ENCODE assay signal across 17 cellular contexts in genomic region chrX:145484740-145485139, GRCh38.
A peak's percentile ranks its signal among the peaks of the same experiment; 100 is the strongest.
DNase-seq lines count a peak whose midpoint lies in the region; ATAC-seq, FAIRE-seq and TF ChIP-seq lines count a peak whose summit lies in the region.
"Had no signal": no experiment of that assay in that cellular context is flagged by ENCODE, and none has a peak within 500 bp of the region (broad histone marks: within the 10 kb centered on the region; RNA-seq: fewer than 3 reads in every experiment).

No MANE protein-coding gene starts in this region.

- no peaks in the 10 kb centered on the region for H3K27me3 ChIP-seq in astrocyte (ENCODE audit: insufficient read depth, low read length)
- no peaks in the 10 kb centered on the region for H3K27me3 ChIP-seq in upper lobe of right lung

- H3K9me3 Mint-ChIP-seq in astrocyte (ENCODE audit: unreplicated experiment): peaks cover 2% of the 10 kb centered on the region

- CTCF ChIA-PET in RWPE1 (lab: Yijun Ruan, JAX): no interaction called here

- H3K9ac ChIP-seq in astrocyte (ENCODE audit: low read length): no peak overlapping the region
- H3K9ac ChIP-seq: GM23248 had no signal

- H3K4me1 ChIP-seq in astrocyte (ENCODE audit: insufficient read depth, low read length) (no peaks in the 10 kb centered on the region), upper lobe of right lung (no peaks in the 10 kb centered on the region)
- H3K4me1 ChIP-seq: Caco-2 had no signal

- intact Hi-C loops in upper lobe of right lung (cut with DNase I): no loop called here

- H3K27ac Mint-ChIP-seq in astrocyte (ENCODE audit: unreplicated experiment): no peak overlapping the region
- H3K27ac Mint-ChIP-seq: CD4-positive, alpha-beta memory T cell had no signal

- POLR2A ChIA-PET in RWPE1 (lab: Yijun Ruan, JAX; ENCODE audit: low non-redundant PET): interaction anchor here (0.6 kb wide), 1 partner anchor 514 kb away, joined by 5 read pairs; no protein-coding TSS in a partner anchor

- H3K36me3 ChIP-seq in astrocyte (ENCODE audit: insufficient read depth, low read length) (no peaks in the 10 kb centered on the region), upper lobe of right lung (no peaks in the 10 kb centered on the region)

- H3K4me1 Mint-ChIP-seq in astrocyte (ENCODE audit: low read depth, unreplicated experiment): no peaks in the 10 kb centered on the region
- H3K4me1 Mint-ChIP-seq: CD4-positive, alpha-beta memory T cell had no signal

- H3K27ac ChIP-seq in RWPE1 (no peak overlapping the region), astrocyte (ENCODE audit: low read depth, low read length) (no peak overlapping the region), epithelial cell of prostate (peak overlapping the region; percentile 43), upper lobe of right lung (no peak overlapping the region)
- H3K27ac ChIP-seq: GM23248 had no signal

- no peaks in the 10 kb centered on the region for H3K36me3 Mint-ChIP-seq in astrocyte (ENCODE audit: low read depth, unreplicated experiment)
- H3K36me3 Mint-ChIP-seq: CD4-positive, alpha-beta memory T cell had no signal

- FAIRE-seq in astrocyte (lab: Jason Lieb, UNC): peak; percentile 87
- FAIRE-seq: G401.6, GM19239, H1 had no signal

- DNase-seq in RWPE1 (ENCODE audit: low spot score) (peak; percentile 11), astrocyte (ENCODE audit: low read depth) (no peak), epithelial cell of prostate (ENCODE audit: low read depth, low spot score) (no peak), occipital lobe (lab: John Stamatoyannopoulos, UW) (no peak), upper lobe of right lung (no peak), NAMALWA (ENCODE audit: low spot score) (no peak)
- DNase-seq: C1 segment of cervical spinal cord; Caco-2; CD4-positive, alpha-beta memory T cell; DMS153; DND-41; GM23248; H7; HCEC 1CT had no signal

- TF ChIP-seq CTCF in RWPE1 (conservative IDR thresholded peaks at IDR 0.05; ENCODE audit: low read depth): no peak
- no peak for TF ChIP-seq CTCF in astrocyte (IDR thresholded peaks at IDR 0.05; ENCODE audit: insufficient read depth, low read depth, low read length)
- TF ChIP-seq CTCF in upper lobe of right lung (IDR thresholded peaks at IDR 0.05): no peak

- H3K4me3 Mint-ChIP-seq in astrocyte (ENCODE audit: unreplicated experiment): no peak overlapping the region
- H3K4me3 Mint-ChIP-seq: CD4-positive, alpha-beta memory T cell had no signal

- no peaks in the 10 kb centered on the region for H3K27me3 Mint-ChIP-seq in astrocyte (ENCODE audit: low read depth, unreplicated experiment)
- H3K27me3 Mint-ChIP-seq: CD4-positive, alpha-beta memory T cell had no signal

- no peak for ATAC-seq in upper lobe of right lung

- H3K4me3 ChIP-seq in astrocyte (ENCODE audit: insufficient read depth, low read depth, low read length) (no peak overlapping the region), upper lobe of right lung (no peak overlapping the region)
- H3K4me3 ChIP-seq: GM23248 had no signal

- H2AFZ ChIP-seq in astrocyte (ENCODE audit: low read depth, low read length): no peak overlapping the region
- H2AFZ ChIP-seq: GM23248 had no signal

- H3K9me3 ChIP-seq in astrocyte (ENCODE audit: insufficient read depth, low read depth, low read length): no peaks in the 10 kb centered on the region
- H3K9me3 ChIP-seq in upper lobe of right lung: no peaks in the 10 kb centered on the region
- H3K9me3 ChIP-seq: Caco-2 had no signal

- no peak overlapping the region for H3K4me2 ChIP-seq in astrocyte (ENCODE audit: low read length)

- no peaks in the 10 kb centered on the region for H3K79me2 ChIP-seq in astrocyte (ENCODE audit: insufficient read depth, low read length)

- no peaks in the 10 kb centered on the region for H4K20me1 ChIP-seq in astrocyte (ENCODE audit: insufficient read depth, low read length)
